ENCODE assay signal across 8 cellular contexts in genomic region chr2:241686649-241687425, GRCh38. TPM values are rescaled to one million over a fixed set of nuclear protein-coding genes. Genes with fewer than 3 reads are reported as not detected.
A peak's percentile ranks its signal among the peaks of the same experiment; 100 is the strongest.
DNase-seq lines count a peak whose midpoint lies in the region; ATAC-seq and TF ChIP-seq lines count a peak whose summit lies in the region.

Gene DTYMK, minus strand, starts transcription at chr2:241686815. Its CDS starts 32 bp downstream, at chr2:241686783.

- peak; percentile 17 to 91 for TF ChIP-seq EP300 in tibial nerve (IDR thresholded peaks at IDR 0.05)

- peak within 1 kb of the TSS; percentile 3 for H2BK12ac ChIP-seq in trophoblast cell (ENCODE audit: low read length)

- H3K27me3 ChIP-seq in trophoblast cell (ENCODE audit: insufficient read depth, low read length), result no peaks in the 10 kb centered on the region
- H3K27me3 ChIP-seq in tibial nerve, result no peaks in the 10 kb centered on the region

- WGBS in trophoblast cell (ENCODE audit: extremely low coverage, insufficient coverage, insufficient read length), result no CpG with 5 or more reads among the region's 102 CpGs
- WGBS in tibial nerve, 2 donors, result 1% methylated on average over 16 to 40 of the region's 102 CpGs

- H2AFZ ChIP-seq in trophoblast cell (ENCODE audit: insufficient read depth, low read length, poor library complexity), result peak within 1 kb of the TSS; percentile 96

- peaks cover 46% of the 10 kb centered on the region for H3K36me3 Mint-ChIP-seq in activated naive CD8-positive, alpha-beta T cell treated with anti-CD3 and anti-CD28 coated beads, Interleukin-2, amount 50 U/mL, for 24 hours (ENCODE audit: low read depth)

- H3K4ac ChIP-seq in trophoblast cell (ENCODE audit: low read depth, low read length), result peak within 1 kb of the TSS; percentile 90

- H3K14ac ChIP-seq in trophoblast cell (ENCODE audit: low read length), result peak within 1 kb of the TSS; percentile 98

- H4K12ac ChIP-seq in trophoblast cell (ENCODE audit: low read depth, low read length), result peak within 1 kb of the TSS; percentile 98

- H3K4me2 ChIP-seq in trophoblast cell (ENCODE audit: low read length), result peak within 1 kb of the TSS; percentile 100

- H3K18ac ChIP-seq in trophoblast cell (ENCODE audit: low read length), result peak within 1 kb of the TSS; percentile 98

- no peaks in the 10 kb centered on the region for H3K9me3 Mint-ChIP-seq in activated naive CD8-positive, alpha-beta T cell treated with anti-CD3 and anti-CD28 coated beads, Interleukin-2, amount 50 U/mL, for 24 hours

- peak within 1 kb of the TSS; percentile 97 for H4K8ac ChIP-seq in trophoblast cell (ENCODE audit: low read depth, low read length)

- no peaks in the 10 kb centered on the region for H3K27me3 Mint-ChIP-seq in activated naive CD8-positive, alpha-beta T cell treated with anti-CD3 and anti-CD28 coated beads, Interleukin-2, amount 50 U/mL, for 24 hours

- H3K36me3 ChIP-seq in trophoblast cell (ENCODE audit: control insufficient read depth in 1 of 2, insufficient read depth in 2 of 2, low read length in 2 of 2), result peaks cover 27 to 35% of the 10 kb centered on the region in 2 experiments
- H3K36me3 ChIP-seq in tibial nerve, result peaks cover 0 to 48% (median under 1%) of the 10 kb centered on the region in 3 donors

- H4K91ac ChIP-seq in trophoblast cell (ENCODE audit: low read depth, low read length), result peak within 1 kb of the TSS; percentile 90

- H3K4me3 ChIP-seq in GM12875 (ENCODE audit: low read depth, low read length) (peak within 1 kb of the TSS; percentile 95), trophoblast cell (ENCODE audit: low read depth, low read length) (peak within 1 kb of the TSS; percentile 100), tibial nerve (peak within 1 kb of the TSS; percentile 50 to 97 (median 72))

- H3K79me2 ChIP-seq in trophoblast cell (ENCODE audit: control insufficient read depth, insufficient read depth, low read length, poor library complexity), result peaks cover 10% of the 10 kb centered on the region

- H3K27ac Mint-ChIP-seq in activated naive CD8-positive, alpha-beta T cell treated with anti-CD3 and anti-CD28 coated beads, Interleukin-2, amount 50 U/mL, for 24 hours, result peak within 1 kb of the TSS; percentile 95

- peak within 1 kb of the TSS; percentile 97 for H3K4me3 Mint-ChIP-seq in activated naive CD8-positive, alpha-beta T cell treated with anti-CD3 and anti-CD28 coated beads, Interleukin-2, amount 50 U/mL, for 24 hours

- H3K9me3 ChIP-seq in trophoblast cell (ENCODE audit: insufficient read depth, low read depth, low read length), result no peaks in the 10 kb centered on the region
- H3K9me3 ChIP-seq in tibial nerve, result no peaks in the 10 kb centered on the region

- H3K4me1 Mint-ChIP-seq in activated naive CD8-positive, alpha-beta T cell treated with anti-CD3 and anti-CD28 coated beads, Interleukin-2, amount 50 U/mL, for 24 hours, result peaks cover 39% of the 10 kb centered on the region

- H2BK120ac ChIP-seq in trophoblast cell (ENCODE audit: insufficient read depth, low read length, poor library complexity), result peak within 1 kb of the TSS; percentile 89

- peak within 1 kb of the TSS; percentile 92 for H2BK5ac ChIP-seq in trophoblast cell (ENCODE audit: low read depth, low read length, poor library complexity)

- H3K4me1 ChIP-seq in trophoblast cell (ENCODE audit: control insufficient read depth in 1 of 2, insufficient read depth in 2 of 2, low read length in 2 of 2) (peaks cover 0 to 2% of the 10 kb centered on the region in 2 experiments), tibial nerve (peaks cover 0 to 44% (median 20%) of the 10 kb centered on the region in 4 donors)

- ATAC-seq in HG02763 (IDR thresholded peaks at IDR 0.05; ENCODE audit: unreplicated experiment) (peak; percentile 94), Right ventricle myocardium superior (ENCODE audit: poor library complexity) (peak; percentile 99)
- ATAC-seq in activated naive CD8-positive, alpha-beta T cell treated with anti-CD3 and anti-CD28 coated beads, Interleukin-2, amount 50 U/mL, for 24 hours, result peak; percentile 97

- peak within 1 kb of the TSS; percentile 100 for H3K9ac ChIP-seq in trophoblast cell (ENCODE audit: low read length)

- H3K79me1 ChIP-seq in trophoblast cell (ENCODE audit: low read length), result peaks cover 10% of the 10 kb centered on the region

- TF ChIP-seq CTCF in GM12875 (IDR thresholded peaks at IDR 0.05; ENCODE audit: borderline replicate concordance, insufficient read depth, low read depth, low read length) (no peak), tibial nerve (IDR thresholded peaks at IDR 0.05) (peak in 2 of 5 experiments; percentile 33 to 58)

- no peak within 1 kb of the TSS for H3K23ac ChIP-seq in trophoblast cell (ENCODE audit: low read length)

- TF ChIP-seq POLR2A in tibial nerve (IDR thresholded peaks at IDR 0.05), result peak; percentile 52 to 86

- DNase-seq in NCI-H1436 (lab: John Stamatoyannopoulos, UW) (peak; percentile 94), SW480 (ENCODE audit: low spot score) (peak; percentile 93), Right ventricle myocardium superior (peak; percentile 98), trophoblast cell (peak; percentile 98 to 99), tibial nerve (ENCODE audit: low spot score in 2 of 2) (peak; percentile 89 to 90)
- DNase-seq in activated naive CD8-positive, alpha-beta T cell treated with anti-CD3 and anti-CD28 coated beads, Interleukin-2, amount 50 U/mL, for 24 hours, result peak; percentile 97

- intact Hi-C loops in Right ventricle myocardium superior (cut with DNase I), result no loop called here

- H3K27ac ChIP-seq in trophoblast cell (ENCODE audit: low read depth, low read length) (peak within 1 kb of the TSS; percentile 90), tibial nerve (peak within 1 kb of the TSS; percentile 66 to 95 (median 92))

- peak within 1 kb of the TSS; percentile 95 for H2AK5ac ChIP-seq in trophoblast cell (ENCODE audit: low read length)

RNA-seq across cellular contexts. Expression of gene DTYMK, which starts in this region (rescaled TPM):
- total RNA-seq in Right ventricle myocardium superior (9.4 TPM), tibial nerve (10 to 100 TPM; 20.5 to 35.4 (median 21.3) TPM)
- polyA plus RNA-seq in trophoblast cell (2013), result 37.3 and 38.1 TPM in 2 replicates

Comparison
In these comparisons a context has a peak if more than half of its experiments do, and no peak if none do; other contexts are left out.
1. Peak in every context shown above with its lines: DNase-seq, ATAC-seq, H3K4me3 ChIP-seq and H3K27ac ChIP-seq.